In the genomic region with DNA sequence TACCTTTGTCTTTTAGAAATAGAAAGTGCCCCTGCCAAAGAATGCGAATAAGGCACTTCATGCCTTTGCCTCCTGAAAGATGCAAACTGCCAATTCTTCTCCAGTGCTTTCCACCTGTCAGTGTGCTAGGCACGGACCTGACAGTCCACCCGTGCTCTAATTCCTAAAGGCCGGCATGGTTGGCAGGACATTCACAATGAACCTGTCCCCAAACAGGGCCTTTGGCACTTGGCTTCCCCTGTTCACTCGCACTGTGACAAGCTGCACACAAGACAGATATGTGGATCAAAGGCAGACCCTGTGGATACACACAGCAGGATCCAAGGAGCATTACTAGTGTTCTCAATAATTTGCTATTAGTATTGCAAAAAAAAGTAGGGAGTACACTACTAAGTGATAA, we compare ENCODE assay signal across 23 cellular contexts.
DNase-seq lines count a peak whose midpoint lies in the region; ATAC-seq and TF ChIP-seq lines count a peak whose summit lies in the region.
"Had no signal": no experiment of that assay in that cellular context is flagged by ENCODE, and none has a peak within 500 bp of the region (broad histone marks: within the 10 kb centered on the region; RNA-seq: fewer than 3 reads in every experiment).

No MANE protein-coding gene starts in this region.

- H2BK120ac ChIP-seq in neuronal stem cell (ENCODE audit: low read depth, low read length): no peak overlapping the region

- no peak for TF ChIP-seq CTCF in neural crest cell (conservative IDR thresholded peaks at IDR 0.05)

- no peak overlapping the region for H3K4me2 ChIP-seq in neuronal stem cell (ENCODE audit: insufficient read depth, low read length, poor library complexity, severe bottlenecking)
- H3K4me2 ChIP-seq: BLaER1 had no signal

- H3K23ac ChIP-seq in neuronal stem cell (ENCODE audit: low read depth, low read length, poor library complexity): no peak overlapping the region

- H3K4me3 Mint-ChIP-seq in neural crest cell: peak overlapping the region; percentile 38
- H3K4me3 Mint-ChIP-seq: CD14-positive monocyte; CD4-positive, alpha-beta memory T cell; CD4-positive, CD25-positive, alpha-beta regulatory T cell; CD8-positive, alpha-beta memory T cell had no signal

- no peak overlapping the region for H3K14ac ChIP-seq in neuronal stem cell (ENCODE audit: low read length)

- no peak overlapping the region for H3K27ac Mint-ChIP-seq in neural crest cell (ENCODE audit: unreplicated experiment)
- H3K27ac Mint-ChIP-seq: CD14-positive monocyte; CD4-positive, alpha-beta memory T cell; CD8-positive, alpha-beta memory T cell had no signal

- no peak for ATAC-seq in Right ventricle myocardium inferior

- no peak overlapping the region for H3K9ac ChIP-seq in neuronal stem cell (ENCODE audit: low read depth, low read length, poor library complexity)
- H3K9ac ChIP-seq: BLaER1 had no signal

- H3K4me3 ChIP-seq in neuronal stem cell (ENCODE audit: low read length in 2 of 2): no peak overlapping the region
- H3K4me3 ChIP-seq: BLaER1 had no signal

- H3K27ac ChIP-seq in neuronal stem cell (replicated peaks; ENCODE audit: low read length): no peak overlapping the region
- H3K27ac ChIP-seq: BLaER1 had no signal

- H3K9me3 ChIP-seq in neuronal stem cell (replicated peaks in 1 of 2; ENCODE audit: control insufficient read depth in 2 of 2, insufficient read depth in 1 of 2, low read depth in 1 of 2, low read length in 2 of 2): no peaks in the 10 kb centered on the region
- H3K9me3 ChIP-seq: BE2C, BLaER1 had no signal

- peaks cover 0 to 6% of the 10 kb centered on the region in 2 donors for H3K4me1 ChIP-seq in neuronal stem cell (ENCODE audit: control insufficient read depth in 2 of 2, insufficient read depth in 1 of 2, low read depth in 1 of 2, low read length in 2 of 2)
- H3K4me1 ChIP-seq: BLaER1 had no signal

- H3K27me3 Mint-ChIP-seq in neural crest cell (ENCODE audit: low read depth): no peaks in the 10 kb centered on the region
- H3K27me3 Mint-ChIP-seq: CD4-positive, alpha-beta memory T cell; CD4-positive, CD25-positive, alpha-beta regulatory T cell; CD8-positive, alpha-beta memory T cell had no signal

- H3K9me3 Mint-ChIP-seq in neural crest cell: peaks cover 5% of the 10 kb centered on the region

- H2AFZ ChIP-seq in neuronal stem cell (ENCODE audit: low read length): peak overlapping the region; percentile 25

- H4K91ac ChIP-seq in neuronal stem cell (ENCODE audit: low read depth, low read length, poor library complexity): no peak overlapping the region

- no peak overlapping the region for H2BK12ac ChIP-seq in neuronal stem cell (ENCODE audit: low read length)

- no peaks in the 10 kb centered on the region for H3K79me1 ChIP-seq in neuronal stem cell (ENCODE audit: low read depth, low read length)

- no CpG with 5 or more reads among the region's 5 CpGs for WGBS in neuronal stem cell (ENCODE audit: extremely low coverage in 2 of 2, insufficient read length in 2 of 2, insufficient replicate concordance in 1 of 2), 2 donors

- H3K36me3 ChIP-seq in neuronal stem cell (replicated peaks in 1 of 2; ENCODE audit: control insufficient read depth in 2 of 2, insufficient read depth in 2 of 2, low read length in 2 of 2): no peaks in the 10 kb centered on the region
- H3K36me3 ChIP-seq: BE2C, BLaER1 had no signal

- H3K4ac ChIP-seq in neuronal stem cell (ENCODE audit: low read length): no peak overlapping the region

- H3K4me1 Mint-ChIP-seq in neural crest cell: peaks cover 26% of the 10 kb centered on the region
- H3K4me1 Mint-ChIP-seq: CD14-positive monocyte; CD4-positive, alpha-beta memory T cell; CD4-positive, CD25-positive, alpha-beta regulatory T cell; CD8-positive, alpha-beta memory T cell had no signal

- peak overlapping the region; percentile 70 for H3K18ac ChIP-seq in neuronal stem cell (ENCODE audit: low read length)

- H3K36me3 Mint-ChIP-seq in neural crest cell (ENCODE audit: low read depth): no peaks in the 10 kb centered on the region
- H3K36me3 Mint-ChIP-seq: CD14-positive monocyte; CD4-positive, alpha-beta memory T cell; CD4-positive, CD25-positive, alpha-beta regulatory T cell; CD8-positive, alpha-beta memory T cell had no signal

- DNase-seq in cerebellar cortex (ENCODE audit: low spot score) (peak; percentile 38), neural crest cell (ENCODE audit: low read depth, low spot score) (no peak), neuronal stem cell (ENCODE audit: low spot score) (no peak), Right ventricle myocardium inferior (ENCODE audit: missing footprints) (no peak), NCI-H446 (lab: John Stamatoyannopoulos, UW) (no peak), NCI-H2029 treated with DMSO at 0.1 percent for 48 hours (lab: John Stamatoyannopoulos, UW) (no peak)
- DNase-seq in activated CD4-positive, alpha-beta T cell treated with anti-CD3 and anti-CD28 coated beads for 1 hour: no peak
- DNase-seq: 8988T; ACHN; BE2C; CD4-positive, alpha-beta memory T cell; CD4-positive, CD25-positive, alpha-beta regulatory T cell; CD8-positive, alpha-beta memory T cell; COR-L47; DMS 273 treated with DMSO at 0.1 percent for 48 hours; DMS153; DMS53; DMS79; DND-41; EL; GF-D8 had no signal

- intact Hi-C loops in Right ventricle myocardium inferior (cut with DNase I): no loop called here

- H3K27me3 ChIP-seq in neuronal stem cell (ENCODE audit: control insufficient read depth in 3 of 3, insufficient read depth in 3 of 3, low read depth in 1 of 3, low read length in 3 of 3): no peaks in the 10 kb centered on the region
- H3K27me3 ChIP-seq: BE2C, BLaER1 had no signal

- H2AK5ac ChIP-seq in neuronal stem cell (ENCODE audit: low read depth, low read length): no peak overlapping the region

- no peak overlapping the region for H4K8ac ChIP-seq in neuronal stem cell (ENCODE audit: low read depth, low read length)

- H2BK15ac ChIP-seq in neuronal stem cell (ENCODE audit: low read length): no peak overlapping the region

- no peak overlapping the region for H2BK5ac ChIP-seq in neuronal stem cell (ENCODE audit: low read length)
